ENCODE assay signal across 8 cellular contexts in the genomic region with DNA sequence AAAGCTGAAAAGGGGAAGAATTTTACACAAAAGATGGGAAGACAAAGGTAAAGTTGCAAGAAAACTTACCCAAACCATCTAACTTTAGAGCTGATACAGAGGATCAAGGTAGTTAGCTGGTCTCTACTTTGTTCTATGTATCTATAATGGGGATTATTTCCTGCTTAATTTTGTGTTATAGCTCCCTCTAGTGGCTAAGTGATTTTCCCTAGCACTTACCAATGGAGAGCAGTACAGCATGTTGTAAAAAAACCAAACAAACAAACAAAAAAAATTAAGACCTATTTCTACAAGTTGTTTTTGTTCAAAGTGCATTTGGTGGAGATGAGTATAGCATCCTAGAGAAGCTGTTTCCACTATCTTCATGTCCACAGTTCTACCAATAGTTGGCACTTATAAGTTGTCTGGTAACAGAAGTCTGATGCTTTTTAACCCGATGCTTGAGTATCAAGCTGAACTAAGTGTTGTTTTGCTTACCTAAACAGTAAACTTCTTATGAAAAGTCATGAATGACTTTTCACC. TPM values are rescaled to one million over a fixed set of nuclear protein-coding genes. Genes with fewer than 3 reads are reported as not detected.
DNase-seq lines count a peak whose midpoint lies in the region; ATAC-seq and TF ChIP-seq lines count a peak whose summit lies in the region.

No MANE protein-coding gene starts in this region.

- H3K4me3 ChIP-seq in CD4-positive, CD25-positive, alpha-beta regulatory T cell (ENCODE audit: low read depth, low read length) = no peak overlapping the region
- no peak overlapping the region for H3K4me3 ChIP-seq in neural progenitor cell

- H3K36me3 ChIP-seq in CD4-positive, CD25-positive, alpha-beta regulatory T cell (ENCODE audit: control insufficient read depth, insufficient read depth, low read length) = peaks cover 38% of the 10 kb centered on the region
- H3K36me3 ChIP-seq in neural progenitor cell = peaks cover 20% of the 10 kb centered on the region

- H3K27ac ChIP-seq in CD4-positive, CD25-positive, alpha-beta regulatory T cell (ENCODE audit: insufficient read depth, low read length, poor library complexity, severe bottlenecking) = peak overlapping the region; percentile 61
- no peak overlapping the region for H3K27ac ChIP-seq in neural progenitor cell

- H3K4me1 ChIP-seq in CD4-positive, CD25-positive, alpha-beta regulatory T cell (ENCODE audit: control insufficient read depth, insufficient read depth, low read length, poor library complexity, severe bottlenecking) = peaks cover 35% of the 10 kb centered on the region
- peaks cover 31% of the 10 kb centered on the region for H3K4me1 ChIP-seq in neural progenitor cell

- H3K9me3 Mint-ChIP-seq in CD4-positive, CD25-positive, alpha-beta regulatory T cell = no peaks in the 10 kb centered on the region
- H3K9me3 Mint-ChIP-seq in T-helper 2 cell treated with Interferon-gamma antibody and Interleukin-4, amounts not matched to agents 5 μg/mL and 100 μg/mL, for 36 hours = no peaks in the 10 kb centered on the region
- no peaks in the 10 kb centered on the region for H3K9me3 Mint-ChIP-seq in neural progenitor cell

- H3K27me3 Mint-ChIP-seq in CD4-positive, CD25-positive, alpha-beta regulatory T cell = no peaks in the 10 kb centered on the region
- no peaks in the 10 kb centered on the region for H3K27me3 Mint-ChIP-seq in T-helper 2 cell treated with Interferon-gamma antibody and Interleukin-4, amounts not matched to agents 5 μg/mL and 100 μg/mL, for 36 hours (ENCODE audit: low read depth)
- H3K27me3 Mint-ChIP-seq in neural progenitor cell (ENCODE audit: insufficient read depth, low read depth) = no peaks in the 10 kb centered on the region

- TF ChIP-seq CTCF in neural progenitor cell (IDR thresholded peaks at IDR 0.05) = peak; percentile 94

- H4K20me1 ChIP-seq in neural progenitor cell (ENCODE audit: low read depth) = peaks cover 81% of the 10 kb centered on the region

- H3K36me3 Mint-ChIP-seq in CD4-positive, CD25-positive, alpha-beta regulatory T cell = peaks cover 12% of the 10 kb centered on the region
- H3K36me3 Mint-ChIP-seq in T-helper 2 cell treated with Interferon-gamma antibody and Interleukin-4, amounts not matched to agents 5 μg/mL and 100 μg/mL, for 36 hours (ENCODE audit: low read depth) = peaks cover 66% of the 10 kb centered on the region
- peaks cover 21% of the 10 kb centered on the region for H3K36me3 Mint-ChIP-seq in neural progenitor cell

- H3K27me3 ChIP-seq in CD4-positive, CD25-positive, alpha-beta regulatory T cell (ENCODE audit: control insufficient read depth, insufficient read depth, low read length) = no peaks in the 10 kb centered on the region
- no peaks in the 10 kb centered on the region for H3K27me3 ChIP-seq in neural progenitor cell

- no peak overlapping the region for H2AFZ ChIP-seq in neural progenitor cell (replicated peaks)

- peak overlapping the region; percentile 1 to 50 (median 34) for H3K27ac Mint-ChIP-seq in CD4-positive, CD25-positive, alpha-beta regulatory T cell
- H3K27ac Mint-ChIP-seq in T-helper 2 cell treated with Interferon-gamma antibody and Interleukin-4, amounts not matched to agents 5 μg/mL and 100 μg/mL, for 36 hours = peak overlapping the region; percentile 47
- H3K27ac Mint-ChIP-seq in neural progenitor cell = no peak overlapping the region

- H3K4me3 Mint-ChIP-seq in CD4-positive, CD25-positive, alpha-beta regulatory T cell = peak overlapping the region in 2 of 4 donors; percentile 50 to 64
- no peak overlapping the region for H3K4me3 Mint-ChIP-seq in T-helper 2 cell treated with Interferon-gamma antibody and Interleukin-4, amounts not matched to agents 5 μg/mL and 100 μg/mL, for 36 hours
- no peak overlapping the region for H3K4me3 Mint-ChIP-seq in neural progenitor cell

- no peak overlapping the region for H3K9ac ChIP-seq in neural progenitor cell

- peak; percentile 74 to 85 for ATAC-seq in CD4-positive, CD25-positive, alpha-beta regulatory T cell (ENCODE audit: low read depth in 2 of 2)
- ATAC-seq in GM19463 (IDR thresholded peaks at IDR 0.05; ENCODE audit: unreplicated experiment) = peak; percentile 56
- no peak for ATAC-seq in HG03097 (IDR thresholded peaks at IDR 0.05; ENCODE audit: low FRiP score, unreplicated experiment)
- ATAC-seq in GM18907 (IDR thresholded peaks at IDR 0.05; ENCODE audit: unreplicated experiment) = no peak

- no peak overlapping the region for H3K4me2 ChIP-seq in neural progenitor cell

- no peaks in the 10 kb centered on the region for H3K9me3 ChIP-seq in CD4-positive, CD25-positive, alpha-beta regulatory T cell (ENCODE audit: control insufficient read depth in 2 of 2, low read length in 2 of 2)
- H3K9me3 ChIP-seq in neural progenitor cell (ENCODE audit: low read depth) = no peaks in the 10 kb centered on the region

- peaks cover 18 to 63% (median 39%) of the 10 kb centered on the region in 4 donors for H3K4me1 Mint-ChIP-seq in CD4-positive, CD25-positive, alpha-beta regulatory T cell
- H3K4me1 Mint-ChIP-seq in T-helper 2 cell treated with Interferon-gamma antibody and Interleukin-4, amounts not matched to agents 5 μg/mL and 100 μg/mL, for 36 hours (ENCODE audit: low read depth) = peaks cover 49% of the 10 kb centered on the region
- peaks cover 49% of the 10 kb centered on the region for H3K4me1 Mint-ChIP-seq in neural progenitor cell

- H3F3A ChIP-seq in neural progenitor cell (ENCODE audit: low read depth) = peaks cover 97% of the 10 kb centered on the region

- peak in 2 of 3 donors; percentile 76 to 86 for DNase-seq in CD4-positive, CD25-positive, alpha-beta regulatory T cell
- peak; percentile 81 for DNase-seq in NCI-H1694 (lab: John Stamatoyannopoulos, UW)
- DNase-seq in T-helper 2 cell treated with Interferon-gamma antibody and Interleukin-4, amounts not matched to agents 5 μg/mL and 100 μg/mL, for 36 hours (ENCODE audit: low spot score) = no peak
- DNase-seq in fibroblast of gingiva (ENCODE audit: low read depth) = peak; percentile 64
- DNase-seq in neural progenitor cell (ENCODE audit: low spot score) = peak; percentile 78

- H3K79me2 ChIP-seq in neural progenitor cell (ENCODE audit: low read depth) = peaks cover 50% of the 10 kb centered on the region

RNA-seq across cellular contexts. Expression of a gene that starts 7.5 kb away (rescaled TPM):
- total RNA-seq in CD4-positive, CD25-positive, alpha-beta regulatory T cell = 114 TPM
- polyA plus RNA-seq in CD4-positive, CD25-positive, alpha-beta regulatory T cell = 10 to 100 TPM; 46.1 to 51.9 (median 49.7) TPM
- 436 and 556 TPM in 2 replicates for total RNA-seq in neural progenitor cell (ENCODE audit: low replicate concordance)

RNA-seq across cellular contexts. Expression of a gene that starts 11.5 kb away (rescaled TPM):
- total RNA-seq in CD4-positive, CD25-positive, alpha-beta regulatory T cell = 50.9 TPM
- 10 to 100 TPM; 44.6 to 51.3 (median 48.1) TPM for polyA plus RNA-seq in CD4-positive, CD25-positive, alpha-beta regulatory T cell
- 90.4 and 103 TPM in 2 replicates for total RNA-seq in neural progenitor cell (ENCODE audit: low replicate concordance)

RNA-seq across cellular contexts. Expression of a gene that starts 44.3 kb away (rescaled TPM):
- total RNA-seq in CD4-positive, CD25-positive, alpha-beta regulatory T cell = not detected
- not detected for polyA plus RNA-seq in CD4-positive, CD25-positive, alpha-beta regulatory T cell
- total RNA-seq in neural progenitor cell (ENCODE audit: low replicate concordance) = 8.8 and 14.7 TPM in 2 replicates

Comparison
In these comparisons a context has a peak if more than half of its experiments do, and no peak if none do; other contexts are left out.
1. ATAC-seq: peak in CD4-positive, CD25-positive, alpha-beta regulatory T cell (2 of 2) and GM19463 (single experiment); none in HG03097 (single experiment) and GM18907 (single experiment).